ENCODE assay signal across 1 cellular context in genomic region chr10:62671104-62671503, GRCh38.
TF ChIP-seq lines count a peak whose summit lies in the region.

No MANE protein-coding gene starts in this region.

TF ChIP-seq in GM12878, 131 proteins besides CTCF, POLR2A, EP300 and RAD21 (continued from another document and continues in another):
- TF ChIP-seq BCL3 (IDR thresholded peaks at IDR 0.05; ENCODE audit: borderline replicate concordance, insufficient read depth, low read depth, low read length, poor library complexity, severe bottlenecking) (no peak), IKZF1 (conservative IDR thresholded peaks at IDR 0.05) (peak; percentile 79), CBX5 (IDR thresholded peaks at IDR 0.05; ENCODE audit: low read depth) (no peak), SKIL (IDR thresholded peaks at IDR 0.05; ENCODE audit: low read depth, poor library complexity, severe bottlenecking) (no peak), YY1 (IDR thresholded peaks at IDR 0.05; ENCODE audit: low read depth, low read length) (no peak), USF1 (IDR thresholded peaks at IDR 0.05; ENCODE audit: borderline replicate concordance, extremely low read length, insufficient read depth, low read depth, low read length) (no peak), ZNF622 (IDR thresholded peaks at IDR 0.05) (no peak), PBX3 (IDR thresholded peaks at IDR 0.05; ENCODE audit: insufficient replicate concordance, low read depth, low read length) (peak; percentile 38), MYB (IDR thresholded peaks at IDR 0.05; ENCODE audit: borderline replicate concordance, low read depth, low read length) (no peak), ZNF687 (IDR thresholded peaks at IDR 0.05) (no peak), SMARCA5 (IDR thresholded peaks at IDR 0.05) (no peak), BMI1 (IDR thresholded peaks at IDR 0.05; ENCODE audit: borderline replicate concordance) (peak; percentile 41; the same call in 1 of the 2 replicates), WRNIP1 (IDR thresholded peaks at IDR 0.05; ENCODE audit: borderline replicate concordance, low read depth, low read length) (no peak), CEBPZ (IDR thresholded peaks at IDR 0.05; ENCODE audit: low read depth, low read length) (no peak), ZNF592 (IDR thresholded peaks at IDR 0.05) (no peak), ZNF384 (IDR thresholded peaks at IDR 0.05; ENCODE audit: borderline replicate concordance, low read depth, low read length) (no peak), DPF2 (IDR thresholded peaks at IDR 0.05) (peak; percentile 68; the same call in 1 of the 2 replicates), RELB (IDR thresholded peaks at IDR 0.05; ENCODE audit: low read depth) (peak; percentile 73; the same call in 1 of the 2 replicates), ATF3 (IDR thresholded peaks at IDR 0.05; ENCODE audit: borderline replicate concordance, extremely low read depth, low read depth, low read length) (no peak), CREM (IDR thresholded peaks at IDR 0.05; ENCODE audit: low read depth) (no peak), FOXK2 (IDR thresholded peaks at IDR 0.05) (no peak), NFXL1 (IDR thresholded peaks at IDR 0.05; ENCODE audit: borderline replicate concordance) (no peak), TCF7 (IDR thresholded peaks at IDR 0.05; ENCODE audit: borderline replicate concordance) (no peak), NBN (IDR thresholded peaks at IDR 0.05) (no peak), REST (IDR thresholded peaks at IDR 0.05; ENCODE audit: low read depth, low read length) (no peak), CEBPB (IDR thresholded peaks at IDR 0.05; ENCODE audit: borderline replicate concordance in 1 of 2, low read depth in 2 of 2, low read length in 2 of 2) (no peak), SIX5 (IDR thresholded peaks at IDR 0.05; ENCODE audit: low read depth, low read length, severe bottlenecking) (no peak), HDGF (IDR thresholded peaks at IDR 0.05) (no peak), SMAD1 (IDR thresholded peaks at IDR 0.05; ENCODE audit: low read depth, partially characterized antibody) (no peak), YBX1 (IDR thresholded peaks at IDR 0.05) (no peak), TCF3 (IDR thresholded peaks at IDR 0.05; ENCODE audit: borderline replicate concordance, insufficient read depth, low read depth, low read length) (no peak), HDAC6 (IDR thresholded peaks at IDR 0.05; ENCODE audit: unreplicated experiment) (no peak), CHD2 (IDR thresholded peaks at IDR 0.05; ENCODE audit: borderline replicate concordance, low read depth, low read length) (0 out of 2 replicates have a peak, but pooled peaks have one; percentile 20)
